17 cellular contexts compared by ENCODE assay signal in the genomic region with DNA sequence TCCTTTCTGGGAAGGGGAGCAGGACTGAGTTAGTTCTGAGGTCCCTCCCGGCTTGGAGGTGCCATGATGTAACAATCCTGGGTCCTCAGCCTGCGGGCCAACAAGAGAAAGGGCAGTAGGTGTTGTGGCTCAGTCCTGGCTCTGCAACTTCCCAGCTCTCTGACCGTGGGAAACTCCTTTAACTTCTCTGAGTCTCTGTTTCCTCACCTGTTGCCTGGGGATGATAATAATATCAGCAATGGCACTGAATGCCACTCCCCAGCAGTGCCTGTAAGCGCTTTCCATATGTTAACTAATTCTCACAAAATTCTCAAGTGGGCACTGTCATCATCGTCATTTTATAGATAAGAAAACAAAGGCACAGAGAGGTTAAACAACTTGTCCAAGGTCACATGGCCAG. TPM values are rescaled to one million over a fixed set of nuclear protein-coding genes. Genes with fewer than 3 reads are reported as not detected.
DNase-seq lines count a peak whose midpoint lies in the region; ATAC-seq and TF ChIP-seq lines count a peak whose summit lies in the region.
"Had no signal": no experiment of that assay in that cellular context is flagged by ENCODE, and none has a peak within 500 bp of the region (broad histone marks: within the 10 kb centered on the region; RNA-seq: fewer than 3 reads in every experiment).

No MANE protein-coding gene starts in this region.

- H3K9me3 ChIP-seq in SJSA1 (replicated peaks): no peaks in the 10 kb centered on the region
- H3K9me3 ChIP-seq: Caco-2 had no signal

- DNase-seq in A172 (ENCODE audit: low spot score): peak; percentile 30
- DNase-seq in HT1080 (ENCODE audit: low read depth): peak; percentile 46
- DNase-seq in SJSA1 (ENCODE audit: low read depth in 1 of 2, low spot score in 2 of 2): no peak
- no peak for DNase-seq in foreskin keratinocyte
- no peak for DNase-seq in activated CD8-positive, alpha-beta memory T cell treated with anti-CD3 and anti-CD28 coated beads, Interleukin-2, amount 50 U/mL, for 4 hours
- DNase-seq in SKM-1 (lab: John Stamatoyannopoulos, UW; ENCODE audit: unreplicated experiment): no peak
- no peak for DNase-seq in DMS79 treated with DMSO at 0.1 percent for 48 hours (lab: John Stamatoyannopoulos, UW)
- DNase-seq in NCI-H774 (lab: John Stamatoyannopoulos, UW): no peak
- DNase-seq: Caco-2, NCI-H1417, NCI-H1930, NCI-H510A had no signal

- no peak for ATAC-seq in foreskin keratinocyte

- no peak overlapping the region for H3K4me3 ChIP-seq in SJSA1

- H3K27ac ChIP-seq in SJSA1 (peak overlapping the region; percentile 14; the same call in 1 of the 2 replicates), foreskin keratinocyte (peak overlapping the region; percentile 30)
- H3K27ac ChIP-seq: HL-60, KMS-11 had no signal

- no peaks in the 10 kb centered on the region for H3K36me3 ChIP-seq in SJSA1

- H3K27me3 ChIP-seq in SJSA1 (replicated peaks) (no peaks in the 10 kb centered on the region), foreskin keratinocyte (no peaks in the 10 kb centered on the region)

- peaks cover 19% of the 10 kb centered on the region for H3K4me1 ChIP-seq in SJSA1 (replicated peaks)
- H3K4me1 ChIP-seq in foreskin keratinocyte: peaks cover 15% of the 10 kb centered on the region
- H3K4me1 ChIP-seq: Caco-2 had no signal

- TF ChIP-seq CTCF in foreskin keratinocyte (conservative IDR thresholded peaks at IDR 0.05): no peak

RNA-seq across cellular contexts. Expression of gene PADI3, which starts 2.3 kb away (rescaled TPM):
- 2.1 and 5.4 TPM in 2 replicates for total RNA-seq in A172 (2014; rRNA removed; shearing (Covaris generic))
- total RNA-seq in HT1080 (2014; rRNA removed; shearing (Covaris generic)): 0.39 and 0.57 TPM in 2 replicates
- 0.48 and 0.85 TPM in 2 replicates for polyA plus RNA-seq in HT1080 (2015; cell fraction: cytosol; rRNA removed)
- 3.4 and 3.5 TPM in 2 replicates for polyA plus RNA-seq in HT1080 (2015; cell fraction: nucleus; rRNA removed)
- 1.0 and 3.6 TPM in 2 replicates for total RNA-seq in SJSA1 (2014; rRNA removed; shearing (Covaris generic))
- 5.7 and 6.4 TPM in 2 replicates for total RNA-seq in foreskin keratinocyte
- 4.1 and 5.2 TPM in 2 replicates for polyA plus RNA-seq in foreskin keratinocyte
- total RNA-seq: Caco-2 had no signal
- polyA plus RNA-seq: CD14-positive monocyte had no signal

RNA-seq across cellular contexts. Expression of gene PADI1, which starts 46.3 kb away (rescaled TPM):
- total RNA-seq in A172 (2014; rRNA removed; shearing (Covaris generic)): 1.7 and 3.5 TPM in 2 replicates
- 0.47 and 0.66 TPM in 2 replicates for total RNA-seq in HT1080 (2014; rRNA removed; shearing (Covaris generic))
- 1.5 TPM in 2 replicates for polyA plus RNA-seq in HT1080 (2015; cell fraction: cytosol; rRNA removed)
- polyA plus RNA-seq in HT1080 (2015; cell fraction: nucleus; rRNA removed): 3.3 and 3.9 TPM in 2 replicates
- total RNA-seq in SJSA1 (2014; rRNA removed; shearing (Covaris generic)): 0.34 and 1.5 TPM in 2 replicates
- total RNA-seq in foreskin keratinocyte: 0.42 and 0.75 TPM in 2 replicates
- polyA plus RNA-seq in foreskin keratinocyte: 0.30 and 0.43 TPM in 2 replicates
- total RNA-seq: Caco-2, G401, SK-MEL-5 had no signal
- polyA plus RNA-seq: CD14-positive monocyte had no signal

RNA-seq across cellular contexts. Expression of gene PADI4, which starts 56.8 kb away (rescaled TPM):
- total RNA-seq in A172 (2014; rRNA removed; shearing (Covaris generic)): 0.29 and 0.50 TPM in 2 replicates
- 0.05 and 0.13 TPM in 2 replicates for total RNA-seq in HT1080 (2014; rRNA removed; shearing (Covaris generic))
- 0.16 TPM in 1 of 2 replicates, not detected in the other for polyA plus RNA-seq in HT1080 (2015; cell fraction: cytosol; rRNA removed)
- polyA plus RNA-seq in HT1080 (2015; cell fraction: nucleus; rRNA removed): 1.8 and 2.7 TPM in 2 replicates
- not detected in 2 replicates for total RNA-seq in SJSA1 (2014; rRNA removed; shearing (Covaris generic))
- not detected in 2 replicates for total RNA-seq in foreskin keratinocyte
- polyA plus RNA-seq in foreskin keratinocyte: 0.22 and 0.35 TPM in 2 replicates
- total RNA-seq: Caco-2, G401, SK-MEL-5 had no signal

Comparison
In these comparisons a context has a peak if more than half of its experiments do, and no peak if none do; other contexts are left out.
1. DNase-seq: peak in A172 (single experiment) and HT1080 (single experiment); none in SJSA1 (0 of 2), foreskin keratinocyte (0 of 2), activated CD8-positive, alpha-beta memory T cell treated with anti-CD3 and anti-CD28 coated beads, Interleukin-2, amount 50 U/mL, for 4 hours (single experiment), SKM-1 (single experiment), DMS79 treated with DMSO at 0.1 percent for 48 hours (single experiment) and NCI-H774 (single experiment).